Comparison of ENCODE assay signal across 8 cellular contexts in the genomic region with DNA sequence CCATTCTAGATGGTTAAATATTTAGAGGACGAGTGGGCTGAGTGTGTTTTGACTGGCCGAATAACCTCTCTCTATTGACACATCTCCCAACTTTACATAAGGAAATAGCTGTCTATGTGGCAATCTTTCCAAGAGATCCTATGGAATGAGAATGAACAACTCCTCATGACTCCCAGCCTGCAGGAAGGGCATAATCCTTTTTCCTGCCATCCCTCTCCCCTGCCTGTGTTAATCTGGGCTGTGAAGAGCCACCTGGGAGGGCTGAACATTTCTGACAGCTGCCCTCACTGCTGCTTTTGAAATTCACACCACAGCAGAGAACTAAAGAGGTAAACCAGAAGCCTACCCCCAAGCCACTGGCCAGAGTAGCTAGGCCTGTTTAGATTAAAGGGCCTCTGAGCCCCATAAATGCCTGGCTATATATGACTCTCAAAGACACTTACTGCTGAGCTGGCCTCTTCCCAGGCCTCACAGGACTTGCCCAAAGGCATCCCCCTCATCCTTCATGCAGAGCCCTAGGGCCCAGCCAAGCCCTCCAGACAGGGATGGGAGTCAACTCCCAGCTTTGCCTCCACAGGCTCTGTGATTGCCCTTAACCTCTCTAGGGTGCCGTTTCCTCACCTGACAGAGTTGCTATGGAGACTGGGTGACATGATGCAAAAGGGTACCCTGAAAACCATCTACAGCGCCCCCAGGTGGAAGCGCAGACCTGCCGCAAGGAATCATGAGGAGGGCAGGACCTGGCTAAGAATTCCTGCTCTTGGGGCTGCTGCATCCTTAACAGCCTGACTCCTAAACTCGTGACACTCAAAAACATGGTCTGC. TPM values are rescaled to one million over a fixed set of nuclear protein-coding genes. Genes with fewer than 3 reads are reported as not detected.
A peak's percentile ranks its signal among the peaks of the same experiment; 100 is the strongest.
DNase-seq lines count a peak whose midpoint lies in the region; ATAC-seq, FAIRE-seq and TF ChIP-seq lines count a peak whose summit lies in the region.

No MANE protein-coding gene starts in this region.

- no peak for ATAC-seq in CD4-positive, alpha-beta T cell (ENCODE audit: poor library complexity)
- ATAC-seq in HepG2 (peak; percentile 75), sciatic nerve (no peak), GM19328 (IDR thresholded peaks at IDR 0.05; ENCODE audit: unreplicated experiment) (no peak)

- peak; percentile 61 for FAIRE-seq in HepG2 (lab: Jason Lieb, UNC)

- intact Hi-C loops in CD4-positive, alpha-beta T cell (cut with DNase I, micrococcal nuclease): loop anchor here in 1 of 2 experiments (10.0 kb wide), 1 partner anchor 63 kb away; no protein-coding TSS in a partner anchor
- intact Hi-C loops in HepG2 (cut with micrococcal nuclease; ENCODE audit: unreplicated experiment): no loop called here
- intact Hi-C loops in sciatic nerve (cut with DNase I): no loop called here

- H3K4me2 ChIP-seq in GM23248 (ENCODE audit: unreplicated experiment): peak overlapping the region; percentile 35
- peak overlapping the region; percentile 25; the same call in 1 of the 2 replicates for H3K4me2 ChIP-seq in HepG2 (ENCODE audit: low read depth, low read length)

- no peaks in the 10 kb centered on the region for H3K9me3 ChIP-seq in CD4-positive, alpha-beta T cell (ENCODE audit: control insufficient read depth, low read length)
- H3K9me3 ChIP-seq in GM23248 (ENCODE audit: low read depth) (no peaks in the 10 kb centered on the region), HepG2 (ENCODE audit: low read length) (no peaks in the 10 kb centered on the region)

- H3K27ac ChIP-seq in CD4-positive, alpha-beta T cell (ENCODE audit: low read depth, low read length): no peak overlapping the region
- peak overlapping the region; percentile 55 for H3K27ac ChIP-seq in GM23248
- H3K27ac ChIP-seq in HepG2 (ENCODE audit: extremely low read length, insufficient read depth, low read length): peak overlapping the region; percentile 19

- in situ Hi-C loops in GM23248 (cut with MboI): no loop called here
- in situ Hi-C loops in HepG2 (cut with HindIII; ENCODE audit: extremely low pct_ligation_motif_present, low pct_unique_long_range_greater_than_20kb): loop anchor here (25.0 kb wide), 1 partner anchor 89 kb away; a partner anchor contains a TSS

- H3K27me3 ChIP-seq in CD4-positive, alpha-beta T cell (ENCODE audit: control insufficient read depth, insufficient read depth, low read length): no peaks in the 10 kb centered on the region
- H3K27me3 ChIP-seq in GM23248 (replicated peaks; ENCODE audit: insufficient read depth) (no peaks in the 10 kb centered on the region), HepG2 (ENCODE audit: control insufficient read depth in 1 of 2, insufficient read depth in 2 of 2, low read length in 2 of 2) (no peaks in the 10 kb centered on the region; a peak in 1 of 5 replicates)

- peak overlapping the region; percentile 9 for H3K27ac Mint-ChIP-seq in CD4-positive, alpha-beta T cell

- H3K36me3 Mint-ChIP-seq in CD4-positive, alpha-beta T cell (ENCODE audit: low read depth): peaks cover 55% of the 10 kb centered on the region

- no peaks in the 10 kb centered on the region for H3K9me2 ChIP-seq in GM23248 (ENCODE audit: insufficient read depth)

- H4K20me1 ChIP-seq in GM23248 (ENCODE audit: insufficient read depth) (no peaks in the 10 kb centered on the region), HepG2 (ENCODE audit: insufficient read depth, low read length) (no peaks in the 10 kb centered on the region)

- TF ChIP-seq CTCF in CD4-positive, alpha-beta T cell (IDR thresholded peaks at IDR 0.05): no peak
- TF ChIP-seq CTCF in HepG2 (CRISPR knock-in tag; IDR thresholded peaks at IDR 0.05): peak; percentile 38

- no peak for TF ChIP-seq POLR2A in HepG2 (IDR thresholded peaks at IDR 0.05; ENCODE audit: insufficient read depth in 1 of 2, low read depth in 2 of 2, low read length in 2 of 2)

- H3K79me2 ChIP-seq in GM23248 (ENCODE audit: insufficient read depth) (no peaks in the 10 kb centered on the region), HepG2 (ENCODE audit: insufficient read depth, low read length) (no peaks in the 10 kb centered on the region)

- 51 to 54% methylated on average over 7 of the region's 7 CpGs for WGBS in GM23248 (ENCODE audit: low coverage in 1 of 2, low lambda C conversion rate in 2 of 2, missing lambda C conversion rate in 2 of 2), 2 experiments
- WGBS in HepG2 (ENCODE audit: low lambda C conversion rate): 55% methylated on average over 6 of the region's 7 CpGs

- no peaks in the 10 kb centered on the region for H3K27me3 Mint-ChIP-seq in CD4-positive, alpha-beta T cell

- POLR2A ChIA-PET in CD4-positive, alpha-beta T cell (lab: Charles Lee): no interaction called here
- POLR2A ChIA-PET in HepG2 (lab: Yijun Ruan, JAX): interaction anchor here (1.0 kb wide), 1 partner anchor 19 kb away, joined by 4 read pairs; no protein-coding TSS in a partner anchor

- BruUV-seq in HepG2 (replicated peaks; lab: Mats Ljungman, UMichigan): no TSS peak

- no peak overlapping the region for H2AFZ ChIP-seq in GM23248
- H2AFZ ChIP-seq in HepG2 (ENCODE audit: low read length): no peak overlapping the region

- H3F3A ChIP-seq in GM23248 (ENCODE audit: insufficient read depth): peaks cover 10% of the 10 kb centered on the region

- H3K36me3 ChIP-seq in GM23248 (ENCODE audit: low read depth) (peaks cover 17% of the 10 kb centered on the region), HepG2 (replicated peaks in 1 of 2; ENCODE audit: control insufficient read depth in 1 of 2, insufficient read depth in 2 of 2, low read length in 2 of 2) (peaks cover 11 to 17% of the 10 kb centered on the region in 2 experiments; a peak in 3 of 5 replicates)

- H3K4me1 Mint-ChIP-seq in CD4-positive, alpha-beta T cell (ENCODE audit: low read depth): peaks cover 26% of the 10 kb centered on the region

- no peaks in the 10 kb centered on the region for H3K9me3 Mint-ChIP-seq in CD4-positive, alpha-beta T cell

- no peak for TF ChIP-seq RAD21 in HepG2 (CRISPR knock-in tag; IDR thresholded peaks at IDR 0.05)

- H3K9ac ChIP-seq in GM23248 (no peak overlapping the region), HepG2 (ENCODE audit: insufficient read depth, low read depth, low read length) (no peak overlapping the region)

- CTCF ChIA-PET in CD4-positive, alpha-beta T cell (lab: Charles Lee): interaction anchor here (2.1 kb wide), 1 partner anchor 19 kb away, joined by 8 read pairs; no protein-coding TSS in a partner anchor
- CTCF ChIA-PET in HepG2 (lab: Yijun Ruan, JAX; ENCODE audit: low intra/inter-chr PET ratio, low total read pairs): no interaction called here

- no peak overlapping the region for H3K4me3 ChIP-seq in GM23248
- H3K4me3 ChIP-seq in HepG2 (replicated peaks in 1 of 3; ENCODE audit: insufficient read depth in 1 of 3, low read depth in 2 of 3, low read length in 3 of 3): no peak overlapping the region

- peak in 2 of 10 experiments; percentile 12 to 15 for DNase-seq in CD4-positive, alpha-beta T cell
- DNase-seq in GM23248 (peak; percentile 76), amniotic epithelial cell (ENCODE audit: low read depth) (peak; percentile 85), HepG2 (ENCODE audit: low spot score) (peak; percentile 81), SIG-M5 treated with dmso at 0.1 percent for 504 hours (lab: John Stamatoyannopoulos, UW; ENCODE audit: unreplicated experiment) (no peak), sciatic nerve (ENCODE audit: low spot score) (no peak), T-helper 1 cell (no peak)

- TF ChIP-seq EP300 in HepG2 (IDR thresholded peaks at IDR 0.05; ENCODE audit: low read depth in 2 of 2, low read length in 2 of 2) (peak in 1 of 2 experiments; percentile 19; a peak in 1 of 4 replicates), HepG2 (CRISPR knock-in tag; IDR thresholded peaks at IDR 0.05; ENCODE audit: borderline replicate concordance) (no peak)

- H3K4me3 Mint-ChIP-seq in CD4-positive, alpha-beta T cell: no peak overlapping the region

- H3K4me1 ChIP-seq in GM23248 (ENCODE audit: insufficient read depth) (peaks cover 43% of the 10 kb centered on the region), HepG2 (ENCODE audit: insufficient read depth, low read length) (peaks cover 24% of the 10 kb centered on the region)

TF ChIP-seq in HepG2, 621 proteins besides CTCF, POLR2A, EP300 and RAD21 (continues in another document):
- TF ChIP-seq CBX5 (CRISPR knock-in tag; IDR thresholded peaks at IDR 0.05; ENCODE audit: borderline replicate concordance): no peak
- no peak for TF ChIP-seq NFE2 (CRISPR knock-in tag; IDR thresholded peaks at IDR 0.05)
- TF ChIP-seq RXRB (CRISPR knock-in tag; IDR thresholded peaks at IDR 0.05; ENCODE audit: borderline replicate concordance): peak; percentile 46; the same call in 1 of the 2 replicates
- TF ChIP-seq, protein P1, sequence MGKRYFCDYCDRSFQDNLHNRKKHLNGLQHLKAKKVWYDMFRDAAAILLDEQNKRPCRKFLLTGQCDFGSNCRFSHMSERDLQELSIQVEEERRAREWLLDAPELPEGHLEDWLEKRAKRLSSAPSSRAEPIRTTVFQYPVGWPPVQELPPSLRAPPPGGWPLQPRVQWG (CRISPR knock-in tag; IDR thresholded peaks at IDR 0.05; ENCODE audit: borderline replicate concordance, low read depth): no peak

RNA-seq across cellular contexts. Expression of a gene that starts 42.0 kb away (rescaled TPM):
- total RNA-seq in CD4-positive, alpha-beta T cell: 10 to 100 TPM; 70.5 to 73.5 TPM
- total RNA-seq in GM23248 (2014; rRNA removed; shearing (Covaris generic)): 22.5 and 23.6 TPM in 2 replicates
- polyA plus RNA-seq in GM23248 (2016; fragmentation: Nextera tagmentation; extraction: Ambion mirVana): 26.9 and 29.5 TPM in 2 replicates
- total RNA-seq in HepG2 (2016; rRNA removed; fragmentation: Illumina TruSeq; extraction: Trizol): 6.3 and 7.2 TPM in 2 replicates
- 1.6 and 1.8 TPM in 2 replicates for total RNA-seq in HepG2 (2016; cell fraction: cytosol; rRNA removed; fragmentation: Illumina TruSeq; extraction: Trizol; ENCODE audit: low read depth)
- total RNA-seq in HepG2 (2016; cell fraction: insoluble cytoplasmic fraction; rRNA removed; fragmentation: Illumina TruSeq; extraction: Trizol): 5.6 and 7.1 TPM in 2 replicates
- 5.1 and 6.4 TPM in 2 replicates for total RNA-seq in HepG2 (2016; cell fraction: membrane; rRNA removed; fragmentation: Illumina TruSeq; extraction: Trizol)
- total RNA-seq in HepG2 (2016; cell fraction: nucleus; rRNA removed; fragmentation: Illumina TruSeq; extraction: Trizol): 4.2 and 4.7 TPM in 2 replicates
- 12.1 and 13.7 TPM in 2 replicates for polyA plus RNA-seq in HepG2 (2011; rRNA removed)
- 9.5 and 10.4 TPM in 2 replicates for polyA plus RNA-seq in HepG2 (2011; cell fraction: cytosol; rRNA removed)
- 22.0 and 26.7 TPM in 2 replicates for polyA plus RNA-seq in HepG2 (2011; cell fraction: nucleus; rRNA removed)
- 7.7 and 7.8 TPM in 2 replicates for polyA plus RNA-seq in HepG2 (2012)
- polyA plus RNA-seq in HepG2 (2016; cell fraction: cytosol; fragmentation: Illumina TruSeq; extraction: Trizol; ENCODE audit: low read depth): 1.6 and 1.8 TPM in 2 replicates
- 7.0 and 8.1 TPM in 2 replicates for polyA plus RNA-seq in HepG2 (2016; cell fraction: insoluble cytoplasmic fraction; fragmentation: Illumina TruSeq; extraction: Trizol; ENCODE audit: low read depth)
- 4.6 and 4.8 TPM in 2 replicates for polyA plus RNA-seq in HepG2 (2016; cell fraction: membrane; fragmentation: Illumina TruSeq; extraction: Trizol; ENCODE audit: low read depth)
- 12.0 and 13.6 TPM in 2 replicates for polyA plus RNA-seq in HepG2 (2016; cell fraction: nucleus; fragmentation: Illumina TruSeq; extraction: Trizol; ENCODE audit: insufficient read depth, low read depth)
- polyA minus RNA-seq in HepG2 (2011; rRNA and poly(A)+ RNA removed; ENCODE audit: low replicate concordance): 12.3 and 19.3 TPM in 2 replicates
- 6.8 and 10.5 TPM in 2 replicates for polyA minus RNA-seq in HepG2 (2011; cell fraction: cytosol; rRNA and poly(A)+ RNA removed)
- 6.1 and 6.2 TPM in 2 replicates for polyA minus RNA-seq in HepG2 (2011; cell fraction: nucleus; rRNA and poly(A)+ RNA removed)
- total RNA-seq in sciatic nerve: 25.0 TPM

Comparison
In these comparisons a context has a peak if more than half of its experiments do, and no peak if none do; other contexts are left out.
1. DNase-seq: peak in GM23248 (single experiment), amniotic epithelial cell (single experiment) and HepG2 (single experiment); none in SIG-M5 treated with dmso at 0.1 percent for 504 hours (single experiment), sciatic nerve (single experiment) and T-helper 1 cell (0 of 5).